ENCODE assay signal across 12 cellular contexts in genomic region chr17:59763861-59764260, GRCh38. TPM values are rescaled to one million over a fixed set of nuclear protein-coding genes. Genes with fewer than 3 reads are reported as not detected.
DNase-seq lines count a peak whose midpoint lies in the region; ATAC-seq lines count a peak whose summit lies in the region.
"Had no signal": no experiment of that assay in that cellular context is flagged by ENCODE, and none has a peak within 500 bp of the region (broad histone marks: within the 10 kb centered on the region; RNA-seq: fewer than 3 reads in every experiment).

No MANE protein-coding gene starts in this region.

- no peak for ATAC-seq in left ventricle myocardium superior

- H3K27me3 Mint-ChIP-seq in activated T-helper 1 cell treated with anti-CD3 and anti-CD28 coated beads, Interleukin-12 subunit alpha, Interleukin-12 subunit beta, Interleukin-2, Interleukin-4 antibody, amounts not matched to agents 30 ng/mL and 10 ng/mL and 1 ng/mL, durations not matched to agents 14 hours and 24 hours and 36 hours (ENCODE audit: insufficient read depth) = no peaks in the 10 kb centered on the region
- H3K27me3 Mint-ChIP-seq: IgD-negative memory B cell had no signal

- DNase-seq in A172 (ENCODE audit: low spot score) = peak; percentile 78
- DNase-seq in H4 (ENCODE audit: low spot score) = peak; percentile 67
- no peak for DNase-seq in activated T-helper 1 cell treated with anti-CD3 and anti-CD28 coated beads, Interleukin-12 subunit alpha, Interleukin-12 subunit beta, Interleukin-2, Interleukin-4 antibody, amounts not matched to agents 30 ng/mL and 10 ng/mL and 1 ng/mL, durations not matched to agents 14 hours and 24 hours and 36 hours (ENCODE audit: low spot score)
- peak; percentile 56 for DNase-seq in fibroblast of the conjunctiva (ENCODE audit: low read depth)
- no peak for DNase-seq in mucosa of gallbladder (ENCODE audit: low spot score)
- DNase-seq in NCI-H510A (lab: John Stamatoyannopoulos, UW) = no peak
- no peak for DNase-seq in left ventricle myocardium superior
- no peak for DNase-seq in HPDE6-E6E7 (ENCODE audit: extremely low spot score)
- DNase-seq: NCI-H524, SW 1271 had no signal

- H3K36me3 Mint-ChIP-seq in activated T-helper 1 cell treated with anti-CD3 and anti-CD28 coated beads, Interleukin-12 subunit alpha, Interleukin-12 subunit beta, Interleukin-2, Interleukin-4 antibody, amounts not matched to agents 30 ng/mL and 10 ng/mL and 1 ng/mL, durations not matched to agents 14 hours and 24 hours and 36 hours (ENCODE audit: low read depth) = peaks cover 39% of the 10 kb centered on the region

- intact Hi-C loops in activated T-helper 1 cell treated with anti-CD3 and anti-CD28 coated beads, Interleukin-12 subunit alpha, Interleukin-12 subunit beta, Interleukin-2, Interleukin-4 antibody, amounts not matched to agents 30 ng/mL and 10 ng/mL and 1 ng/mL, durations not matched to agents 14 hours and 24 hours and 36 hours (cut with micrococcal nuclease) = no loop called here
- intact Hi-C loops in left ventricle myocardium superior (cut with micrococcal nuclease) = no loop called here

- H3K4me3 Mint-ChIP-seq in activated T-helper 1 cell treated with anti-CD3 and anti-CD28 coated beads, Interleukin-12 subunit alpha, Interleukin-12 subunit beta, Interleukin-2, Interleukin-4 antibody, amounts not matched to agents 30 ng/mL and 10 ng/mL and 1 ng/mL, durations not matched to agents 14 hours and 24 hours and 36 hours = peak overlapping the region; percentile 13
- H3K4me3 Mint-ChIP-seq: IgD-negative memory B cell, neural crest cell had no signal

- H3K4me1 Mint-ChIP-seq in activated T-helper 1 cell treated with anti-CD3 and anti-CD28 coated beads, Interleukin-12 subunit alpha, Interleukin-12 subunit beta, Interleukin-2, Interleukin-4 antibody, amounts not matched to agents 30 ng/mL and 10 ng/mL and 1 ng/mL, durations not matched to agents 14 hours and 24 hours and 36 hours (ENCODE audit: low read depth) = peaks cover 52% of the 10 kb centered on the region
- H3K4me1 Mint-ChIP-seq: IgD-negative memory B cell had no signal

- H3K9me3 Mint-ChIP-seq in activated T-helper 1 cell treated with anti-CD3 and anti-CD28 coated beads, Interleukin-12 subunit alpha, Interleukin-12 subunit beta, Interleukin-2, Interleukin-4 antibody, amounts not matched to agents 30 ng/mL and 10 ng/mL and 1 ng/mL, durations not matched to agents 14 hours and 24 hours and 36 hours = peaks cover 11% of the 10 kb centered on the region
- H3K9me3 Mint-ChIP-seq: IgD-negative memory B cell had no signal

- peak overlapping the region; percentile 73 for H3K27ac Mint-ChIP-seq in activated T-helper 1 cell treated with anti-CD3 and anti-CD28 coated beads, Interleukin-12 subunit alpha, Interleukin-12 subunit beta, Interleukin-2, Interleukin-4 antibody, amounts not matched to agents 30 ng/mL and 10 ng/mL and 1 ng/mL, durations not matched to agents 14 hours and 24 hours and 36 hours
- H3K27ac Mint-ChIP-seq: IgD-negative memory B cell had no signal

RNA-seq across cellular contexts. Expression of gene VMP1, which starts 56.4 kb away (rescaled TPM):
- 345 and 392 TPM in 2 replicates for total RNA-seq in A172 (2014; rRNA removed; shearing (Covaris generic))
- total RNA-seq in H4 (2014; rRNA removed; shearing (Covaris generic)) = 224 and 239 TPM in 2 replicates
- total RNA-seq in activated T-helper 1 cell treated with anti-CD3 and anti-CD28 coated beads, Interleukin-12 subunit alpha, Interleukin-12 subunit beta, Interleukin-2, Interleukin-4 antibody, amounts not matched to agents 30 ng/mL and 10 ng/mL and 1 ng/mL, durations not matched to agents 14 hours and 24 hours and 36 hours = 357 and 374 TPM in 2 replicates
- total RNA-seq in mucosa of gallbladder (167 TPM), left ventricle myocardium superior (55.9 TPM)

RNA-seq across cellular contexts. Expression of gene PTRH2, which starts 56.6 kb away (rescaled TPM):
- 51.7 and 60.5 TPM in 2 replicates for total RNA-seq in A172 (2014; rRNA removed; shearing (Covaris generic))
- total RNA-seq in H4 (2014; rRNA removed; shearing (Covaris generic)) = 39.9 and 52.3 TPM in 2 replicates
- total RNA-seq in activated T-helper 1 cell treated with anti-CD3 and anti-CD28 coated beads, Interleukin-12 subunit alpha, Interleukin-12 subunit beta, Interleukin-2, Interleukin-4 antibody, amounts not matched to agents 30 ng/mL and 10 ng/mL and 1 ng/mL, durations not matched to agents 14 hours and 24 hours and 36 hours = 49.7 and 51.1 TPM in 2 replicates
- total RNA-seq in mucosa of gallbladder = 17.2 TPM
- 10.4 TPM for total RNA-seq in left ventricle myocardium superior

Comparison
In these comparisons a context has a peak if more than half of its experiments do, and no peak if none do; other contexts are left out.
1. DNase-seq: peak in A172 (single experiment), H4 (single experiment) and fibroblast of the conjunctiva (single experiment); none in activated T-helper 1 cell treated with anti-CD3 and anti-CD28 coated beads, Interleukin-12 subunit alpha, Interleukin-12 subunit beta, Interleukin-2, Interleukin-4 antibody, amounts not matched to agents 30 ng/mL and 10 ng/mL and 1 ng/mL, durations not matched to agents 14 hours and 24 hours and 36 hours (single experiment), mucosa of gallbladder (single experiment), NCI-H510A (single experiment), left ventricle myocardium superior (single experiment) and HPDE6-E6E7 (single experiment).